ENCODE assay signal across 8 cellular contexts in genomic region chr2:171210864-171211431, GRCh38. TPM values are rescaled to one million over a fixed set of nuclear protein-coding genes. Genes with fewer than 3 reads are reported as not detected.
DNase-seq lines count a peak whose midpoint lies in the region; ATAC-seq and TF ChIP-seq lines count a peak whose summit lies in the region.

No MANE protein-coding gene starts in this region.

- peak in 4 of 5 donors; percentile 6 to 78 (median 20) for DNase-seq in T-helper 1 cell
- DNase-seq in left lobe of liver (ENCODE audit: low spot score): no peak
- no peak for DNase-seq in cardiac septum (ENCODE audit: low spot score)
- no peak for DNase-seq in NCI-H1694 (lab: John Stamatoyannopoulos, UW)
- DNase-seq in left ventricle myocardium superior: no peak

- peak; percentile 67 for ATAC-seq in GM18870 (IDR thresholded peaks at IDR 0.05; ENCODE audit: unreplicated experiment)
- ATAC-seq in HG03064 (IDR thresholded peaks at IDR 0.05; ENCODE audit: low read depth, unreplicated experiment): peak; percentile 76
- peak; percentile 74 for ATAC-seq in left lobe of liver
- ATAC-seq in left ventricle myocardium superior: no peak
- ATAC-seq in SK-N-SH treated with all-trans-retinoic acid at 6 μM for 48 hours: no peak

- intact Hi-C loops in cardiac septum (cut with DNase I): no loop called here
- intact Hi-C loops in left ventricle myocardium superior (cut with micrococcal nuclease): no loop called here

TF ChIP-seq in SK-N-SH treated with all-trans-retinoic acid at 6 μM for 48 hours, 23 proteins besides CTCF, POLR2A, EP300 and RAD21:
- no peak for TF ChIP-seq OSR1 (CRISPR knock-in tag; IDR thresholded peaks at IDR 0.05)
- TF ChIP-seq ARNTL (CRISPR knock-in tag; IDR thresholded peaks at IDR 0.05; ENCODE audit: borderline replicate concordance, low read depth): no peak

RNA-seq across cellular contexts. Expression of gene TLK1, which starts 50.3 kb away (rescaled TPM):
- total RNA-seq in left lobe of liver: 35.7 TPM
- 31.8 TPM for total RNA-seq in cardiac septum
- 29.6 TPM for total RNA-seq in left ventricle myocardium superior

Comparison
In these comparisons a context has a peak if more than half of its experiments do, and no peak if none do; other contexts are left out.
1. ATAC-seq: peak in GM18870 (single experiment), HG03064 (single experiment) and left lobe of liver (single experiment); none in left ventricle myocardium superior (single experiment) and SK-N-SH treated with all-trans-retinoic acid at 6 μM for 48 hours (single experiment).
2. DNase-seq: peak in T-helper 1 cell (4 of 5); none in left lobe of liver (single experiment), cardiac septum (single experiment), NCI-H1694 (single experiment) and left ventricle myocardium superior (single experiment).